ENCODE assay signal across 8 cellular contexts in genomic region chr7:130490888-130491771, GRCh38. TPM values are rescaled to one million over a fixed set of nuclear protein-coding genes. Genes with fewer than 3 reads are reported as not detected.
DNase-seq lines count a peak whose midpoint lies in the region; ATAC-seq and TF ChIP-seq lines count a peak whose summit lies in the region.

No MANE protein-coding gene starts in this region.

- BruUV-seq in PC-3 (replicated peaks; lab: Mats Ljungman, UMichigan), result no TSS peak

- H3K9me3 ChIP-seq in PC-3 (ENCODE audit: low read length), result no peaks in the 10 kb centered on the region

- H2AFZ ChIP-seq in PC-3 (ENCODE audit: low read length), result no peak overlapping the region

- DNase-seq in ELF-1 (ENCODE audit: low read depth, low spot score), result peak; percentile 75
- no peak for DNase-seq in PC-3
- DNase-seq in chondrocyte (ENCODE audit: low spot score), result no peak
- DNase-seq in stimulated activated CD8-positive, alpha-beta memory T cell treated with anti-CD3 and anti-CD28 coated beads, Interleukin-4, amount 100 ng/mL, for 48 hours, result peak; percentile 65
- DNase-seq in NCI-H510A (lab: John Stamatoyannopoulos, UW), result no peak

- peak; percentile 27; the same call in 1 of the 2 replicates for TF ChIP-seq CTCF in PC-3 (conservative IDR thresholded peaks at IDR 0.05; ENCODE audit: low read depth, low read length)
- TF ChIP-seq CTCF in chondrocyte (IDR thresholded peaks at IDR 0.05), result peak; percentile 86

- peak overlapping the region; percentile 77 for H3K4me3 Mint-ChIP-seq in chondrocyte (ENCODE audit: unreplicated experiment)

- no peaks in the 10 kb centered on the region; the same call in 1 of the 2 replicates for H3K36me3 ChIP-seq in PC-3 (ENCODE audit: low read depth, low read length)

- H3K27me3 Mint-ChIP-seq in chondrocyte (ENCODE audit: low read depth), result no peaks in the 10 kb centered on the region

- no peaks in the 10 kb centered on the region for H3K9me2 ChIP-seq in PC-3 (replicated peaks; ENCODE audit: low read length)

- CTCF ChIA-PET in PC-3 (lab: Charles Lee), result no interaction called here

- peaks cover 59% of the 10 kb centered on the region for H3K79me2 ChIP-seq in PC-3 (ENCODE audit: low read length)

- no peak overlapping the region for H3K4me3 ChIP-seq in PC-3 (ENCODE audit: low read length)

- H3K9ac ChIP-seq in PC-3 (ENCODE audit: low read length), result no peak overlapping the region

- POLR2A ChIA-PET in PC-3 (lab: Charles Lee; ENCODE audit: unreplicated experiment), result no interaction called here

- ATAC-seq in PC-3 (peak; percentile 35), GM21515 (IDR thresholded peaks at IDR 0.05; ENCODE audit: unreplicated experiment) (no peak), HG03108 (IDR thresholded peaks at IDR 0.05; ENCODE audit: unreplicated experiment) (no peak)

- H3K4me1 Mint-ChIP-seq in chondrocyte (ENCODE audit: low read depth), result peaks cover 51% of the 10 kb centered on the region

- no peaks in the 10 kb centered on the region for H3F3A ChIP-seq in PC-3 (ENCODE audit: low read length, unreplicated experiment)

- no peaks in the 10 kb centered on the region for H3K36me3 Mint-ChIP-seq in chondrocyte (ENCODE audit: low read depth)

- H3K27me3 ChIP-seq in PC-3 (ENCODE audit: low read length) (no peaks in the 10 kb centered on the region), layer of hippocampus (ENCODE audit: control insufficient read depth, insufficient read depth, low read length) (no peaks in the 10 kb centered on the region)

- H4K20me1 ChIP-seq in PC-3 (ENCODE audit: low read length), result no peaks in the 10 kb centered on the region

- H3K27ac ChIP-seq in PC-3 (ENCODE audit: low read length), result no peak overlapping the region
- peak overlapping the region; percentile 62 for H3K27ac ChIP-seq in layer of hippocampus (ENCODE audit: low read depth, low read length)

- H3K9me3 Mint-ChIP-seq in chondrocyte (ENCODE audit: low read depth), result no peaks in the 10 kb centered on the region

- H3K27ac Mint-ChIP-seq in chondrocyte (ENCODE audit: unreplicated experiment), result peak overlapping the region; percentile 93

- intact Hi-C loops in PC-3 (cut with micrococcal nuclease), result loop anchor here (2.0 kb wide), 1 partner anchor 248 kb away; no protein-coding TSS in a partner anchor

- peaks cover 12% of the 10 kb centered on the region for H3K4me1 ChIP-seq in PC-3 (ENCODE audit: insufficient read depth, low read length)

- H3K4me2 ChIP-seq in PC-3 (ENCODE audit: low read length), result no peak overlapping the region

RNA-seq across cellular contexts. Expression of gene MEST, which starts 0.8 kb away (rescaled TPM):
- total RNA-seq in PC-3 (2014; rRNA removed) (21.1 and 25.2 TPM in 2 replicates), chondrocyte (43.2 to 62.1 TPM (median 58.1 TPM) in 3 replicates)

RNA-seq across cellular contexts. Expression of gene CEP41, which starts 50.3 kb away (rescaled TPM):
- total RNA-seq in PC-3 (2014; rRNA removed) (10.4 and 10.7 TPM in 2 replicates), chondrocyte (10.3 to 13.9 TPM (median 10.4 TPM) in 3 replicates)

Comparison
In these comparisons a context has a peak if more than half of its experiments do, and no peak if none do; other contexts are left out.
1. DNase-seq: peak in ELF-1 (single experiment) and stimulated activated CD8-positive, alpha-beta memory T cell treated with anti-CD3 and anti-CD28 coated beads, Interleukin-4, amount 100 ng/mL, for 48 hours (single experiment); none in PC-3 (single experiment), chondrocyte (single experiment) and NCI-H510A (single experiment).